In the genomic region with DNA sequence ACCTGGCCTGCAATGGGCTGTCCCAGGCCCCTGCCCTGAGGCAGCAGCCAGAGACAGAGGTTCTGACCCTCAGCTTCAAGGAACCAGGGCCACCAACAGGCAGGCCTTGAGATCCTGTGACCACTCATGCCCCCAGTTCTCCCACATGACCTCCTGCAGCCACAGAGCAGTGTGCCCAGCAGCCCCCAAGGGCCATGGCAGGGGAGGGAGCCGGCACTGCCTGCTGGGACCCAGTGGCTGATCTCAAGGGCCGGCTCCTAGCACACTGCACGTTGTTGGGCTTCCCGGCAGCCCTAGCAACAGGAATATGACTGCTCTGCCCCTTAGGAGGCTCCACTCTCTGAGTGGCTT, we compare ENCODE assay signal across 1 cellular context.
TF ChIP-seq lines count a peak whose summit lies in the region.

No MANE protein-coding gene starts in this region.

TF ChIP-seq in HEK293, 187 proteins besides CTCF, POLR2A, EP300 and RAD21:
- TF ChIP-seq, protein P1, sequence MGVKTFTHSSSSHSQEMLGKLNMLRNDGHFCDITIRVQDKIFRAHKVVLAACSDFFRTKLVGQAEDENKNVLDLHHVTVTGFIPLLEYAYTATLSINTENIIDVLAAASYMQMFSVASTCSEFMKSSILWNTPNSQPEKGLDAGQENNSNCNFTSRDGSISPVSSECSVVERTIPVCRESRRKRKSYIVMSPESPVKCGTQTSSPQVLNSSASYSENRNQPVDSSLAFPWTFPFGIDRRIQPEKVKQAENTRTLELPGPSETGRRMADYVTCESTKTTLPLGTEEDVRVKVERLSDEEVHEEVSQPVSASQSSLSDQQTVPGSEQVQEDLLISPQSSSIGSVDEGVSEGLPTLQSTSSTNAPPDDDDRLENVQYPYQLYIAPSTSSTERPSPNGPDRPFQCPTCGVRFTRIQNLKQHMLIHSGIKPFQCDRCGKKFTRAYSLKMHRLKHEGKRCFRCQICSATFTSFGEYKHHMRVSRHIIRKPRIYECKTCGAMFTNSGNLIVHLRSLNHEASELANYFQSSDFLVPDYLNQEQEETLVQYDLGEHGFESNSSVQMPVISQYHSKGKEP (tag by site-specific recombination; IDR thresholded peaks at IDR 0.05) = no peak
- TF ChIP-seq ZNF341 (tag by site-specific recombination; IDR thresholded peaks at IDR 0.05; ENCODE audit: low read depth) (0 out of 2 replicates have a peak, but pooled peaks have one; percentile 16), ZBTB20 (tag by site-specific recombination; IDR thresholded peaks at IDR 0.05) (no peak), GLIS1 (tag by site-specific recombination; IDR thresholded peaks at IDR 0.05) (peak; percentile 23; the same call in 1 of the 2 replicates), GLIS2 (tag by site-specific recombination; IDR thresholded peaks at IDR 0.05) (peak; percentile 57; the same call in 1 of the 2 replicates), ZNF404 (tag by site-specific recombination; IDR thresholded peaks at IDR 0.05) (no peak), ZXDB (tag by site-specific recombination; IDR thresholded peaks at IDR 0.05) (no peak), ZNF561 (tag by site-specific recombination; IDR thresholded peaks at IDR 0.05; ENCODE audit: borderline replicate concordance) (no peak), ZIC2 (tag by site-specific recombination; IDR thresholded peaks at IDR 0.05) (peak; percentile 92), YY1 (tag by site-specific recombination; IDR thresholded peaks at IDR 0.05) (no peak), ZNF610 (tag by site-specific recombination; IDR thresholded peaks at IDR 0.05; ENCODE audit: borderline replicate concordance) (no peak), ZNF121 (tag by site-specific recombination; IDR thresholded peaks at IDR 0.05) (no peak), ZBTB1 (tag by site-specific recombination; IDR thresholded peaks at IDR 0.05) (no peak)
- TF ChIP-seq, protein P2, sequence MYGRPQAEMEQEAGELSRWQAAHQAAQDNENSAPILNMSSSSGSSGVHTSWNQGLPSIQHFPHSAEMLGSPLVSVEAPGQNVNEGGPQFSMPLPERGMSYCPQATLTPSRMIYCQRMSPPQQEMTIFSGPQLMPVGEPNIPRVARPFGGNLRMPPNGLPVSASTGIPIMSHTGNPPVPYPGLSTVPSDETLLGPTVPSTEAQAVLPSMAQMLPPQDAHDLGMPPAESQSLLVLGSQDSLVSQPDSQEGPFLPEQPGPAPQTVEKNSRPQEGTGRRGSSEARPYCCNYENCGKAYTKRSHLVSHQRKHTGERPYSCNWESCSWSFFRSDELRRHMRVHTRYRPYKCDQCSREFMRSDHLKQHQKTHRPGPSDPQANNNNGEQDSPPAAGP (tag by site-specific recombination; IDR thresholded peaks at IDR 0.05) = no peak
